In genomic region chr15:57732526-57733331, GRCh38 we compare ENCODE assay signal across 8 cellular contexts. TPM values are rescaled to one million over a fixed set of nuclear protein-coding genes. Genes with fewer than 3 reads are reported as not detected.
DNase-seq lines count a peak whose midpoint lies in the region; ATAC-seq, FAIRE-seq and TF ChIP-seq lines count a peak whose summit lies in the region.

No MANE protein-coding gene starts in this region.

- peak; percentile 95 for TF ChIP-seq CTCF in astrocyte (IDR thresholded peaks at IDR 0.05; ENCODE audit: insufficient read depth, low read depth, low read length)

- H3K27ac ChIP-seq in SJSA1, result no peak overlapping the region
- H3K27ac ChIP-seq in astrocyte (ENCODE audit: low read depth, low read length), result no peak overlapping the region

- peak; percentile 55 for FAIRE-seq in astrocyte (lab: Jason Lieb, UNC)

- DNase-seq in D341Med (ENCODE audit: low spot score) (peak; percentile 67), HK-2 (ENCODE audit: unreplicated experiment) (peak; percentile 18), SJSA1 (ENCODE audit: low read depth in 1 of 2, low spot score in 2 of 2) (peak; percentile 55 to 60), astrocyte (ENCODE audit: low read depth) (peak; percentile 35), iPS-NIHi7 (ENCODE audit: extremely low spot score) (peak; percentile 60)
- peak; percentile 14 to 36 for DNase-seq in stimulated activated CD4-positive, alpha-beta T cell treated with anti-CD3 and anti-CD28 coated beads, Interleukin-1b, Interleukin-23, amount 100 ng/mL, for 4 hours (ENCODE audit: low read depth in 2 of 2)

- H3K79me2 ChIP-seq in astrocyte (ENCODE audit: insufficient read depth, low read length), result no peaks in the 10 kb centered on the region

- H3K9ac ChIP-seq in astrocyte (ENCODE audit: low read length), result no peak overlapping the region

- no peak for ATAC-seq in GM19452 (IDR thresholded peaks at IDR 0.05; ENCODE audit: unreplicated experiment)
- ATAC-seq in HG02678 (IDR thresholded peaks at IDR 0.05; ENCODE audit: unreplicated experiment), result no peak

- H4K20me1 ChIP-seq in astrocyte (ENCODE audit: insufficient read depth, low read length), result no peaks in the 10 kb centered on the region

- H2AFZ ChIP-seq in astrocyte (ENCODE audit: low read depth, low read length), result no peak overlapping the region

- no peaks in the 10 kb centered on the region for H3K36me3 Mint-ChIP-seq in astrocyte (ENCODE audit: low read depth, unreplicated experiment)

- peak overlapping the region; percentile 52 for H3K4me2 ChIP-seq in astrocyte (ENCODE audit: low read length)

- H3K4me3 ChIP-seq in SJSA1 (no peak overlapping the region), astrocyte (ENCODE audit: insufficient read depth, low read depth, low read length) (no peak overlapping the region)

- no peak overlapping the region for H3K27ac Mint-ChIP-seq in astrocyte (ENCODE audit: unreplicated experiment)

- H3K4me1 ChIP-seq in SJSA1 (replicated peaks), result no peaks in the 10 kb centered on the region; the same call in 1 of the 2 replicates
- H3K4me1 ChIP-seq in astrocyte (ENCODE audit: insufficient read depth, low read length), result peaks cover 4% of the 10 kb centered on the region

- H3K9me3 Mint-ChIP-seq in astrocyte (ENCODE audit: unreplicated experiment), result peaks cover 4% of the 10 kb centered on the region

- H3K36me3 ChIP-seq in SJSA1 (no peaks in the 10 kb centered on the region), astrocyte (ENCODE audit: insufficient read depth, low read length) (no peaks in the 10 kb centered on the region)

- no peaks in the 10 kb centered on the region for H3K9me3 ChIP-seq in SJSA1 (replicated peaks)
- H3K9me3 ChIP-seq in astrocyte (ENCODE audit: insufficient read depth, low read depth, low read length), result no peaks in the 10 kb centered on the region

- H3K4me1 Mint-ChIP-seq in astrocyte (ENCODE audit: low read depth, unreplicated experiment), result peaks cover 8% of the 10 kb centered on the region

- H3K27me3 Mint-ChIP-seq in astrocyte (ENCODE audit: low read depth, unreplicated experiment), result peaks cover 5% of the 10 kb centered on the region

- H3K27me3 ChIP-seq in SJSA1 (replicated peaks) (no peaks in the 10 kb centered on the region), astrocyte (ENCODE audit: insufficient read depth, low read length) (no peaks in the 10 kb centered on the region)

- no peak overlapping the region for H3K4me3 Mint-ChIP-seq in astrocyte (ENCODE audit: unreplicated experiment)

RNA-seq across cellular contexts. Expression of gene POLR2M, which starts 26.2 kb away (rescaled TPM):
- total RNA-seq in SJSA1 (2014; rRNA removed; shearing (Covaris generic)), result 229 and 497 TPM in 2 replicates
- total RNA-seq in astrocyte, result 61.4 and 71.5 TPM in 2 replicates
